ENCODE assay signal across 15 cellular contexts in genomic region chr1:81834921-81835698, GRCh38. TPM values are rescaled to one million over a fixed set of nuclear protein-coding genes. Genes with fewer than 3 reads are reported as not detected.
A peak's percentile ranks its signal among the peaks of the same experiment; 100 is the strongest.
DNase-seq lines count a peak whose midpoint lies in the region; ATAC-seq and TF ChIP-seq lines count a peak whose summit lies in the region.
"Had no signal": no experiment of that assay in that cellular context is flagged by ENCODE, and none has a peak within 500 bp of the region (broad histone marks: within the 10 kb centered on the region; RNA-seq: fewer than 3 reads in every experiment).

No MANE protein-coding gene starts in this region.

- no peak for TF ChIP-seq POLR2A in vagina (IDR thresholded peaks at IDR 0.05)

- peaks cover 4% of the 10 kb centered on the region for H3K36me3 ChIP-seq in ectodermal cell (ENCODE audit: control insufficient read depth, insufficient read depth, low read length)
- no peaks in the 10 kb centered on the region for H3K36me3 ChIP-seq in left lung
- H3K36me3 ChIP-seq in vagina, result no peaks in the 10 kb centered on the region

- H3K4me3 ChIP-seq in ectodermal cell (ENCODE audit: insufficient read depth, low read depth, low read length) (no peak overlapping the region), left lung (no peak overlapping the region), vagina (no peak overlapping the region)
- H3K4me3 ChIP-seq: testis had no signal

- H3K27ac ChIP-seq in ectodermal cell (ENCODE audit: insufficient read depth, low read depth, low read length, poor library complexity, severe bottlenecking), result peak overlapping the region; percentile 47
- no peak overlapping the region for H3K27ac ChIP-seq in left lung
- no peak overlapping the region for H3K27ac ChIP-seq in vagina
- H3K27ac ChIP-seq: RWPE1, testis, WERI-Rb-1 had no signal

- H3K4me1 ChIP-seq in ectodermal cell (ENCODE audit: control insufficient read depth, insufficient read depth, low read length) (peaks cover 31% of the 10 kb centered on the region), left lung (peaks cover 5 to 16% of the 10 kb centered on the region in 2 donors), vagina (peaks cover 34% of the 10 kb centered on the region)
- H3K4me1 ChIP-seq: testis had no signal

- ATAC-seq in Right ventricle myocardium inferior, result peak; percentile 84
- ATAC-seq in left lung, result peak; percentile 80
- no peak for ATAC-seq in GM21390 (IDR thresholded peaks at IDR 0.05; ENCODE audit: unreplicated experiment)

- intact Hi-C loops in Right ventricle myocardium inferior (cut with DNase I), result no loop called here
- intact Hi-C loops in cardiac septum (cut with DNase I), result no loop called here
- intact Hi-C loops in left lung (cut with DNase I), result no loop called here
- intact Hi-C loops in vagina (cut with DNase I), result no loop called here

- H3K9me3 ChIP-seq in ectodermal cell (ENCODE audit: control insufficient read depth, low read length) (no peaks in the 10 kb centered on the region), left lung (no peaks in the 10 kb centered on the region), vagina (no peaks in the 10 kb centered on the region)
- H3K9me3 ChIP-seq: testis had no signal

- no peak for TF ChIP-seq CTCF in left lung (IDR thresholded peaks at IDR 0.05)
- no peak for TF ChIP-seq CTCF in vagina (IDR thresholded peaks at IDR 0.05)

- DNase-seq in Right ventricle myocardium inferior (ENCODE audit: missing footprints) (no peak), cardiac septum (ENCODE audit: low spot score) (no peak), left lung (no peak), mesenteric fat pad (ENCODE audit: low spot score) (no peak), NCI-H1930 (lab: John Stamatoyannopoulos, UW) (no peak), vagina (ENCODE audit: extremely low spot score in 2 of 2) (no peak)
- DNase-seq: central memory CD4-positive, alpha-beta T cell; KG1; naive B cell; stimulated activated CD4-positive, alpha-beta T cell treated with anti-CD3 and anti-CD28 coated beads, Interleukin-4, amount 100 ng/mL, for 24 hours; testis; WERI-Rb-1 had no signal

- H3K27me3 ChIP-seq in ectodermal cell (ENCODE audit: control insufficient read depth, insufficient read depth, low read length, poor library complexity, severe bottlenecking), result no peaks in the 10 kb centered on the region
- no peaks in the 10 kb centered on the region for H3K27me3 ChIP-seq in left lung
- H3K27me3 ChIP-seq in vagina, result no peaks in the 10 kb centered on the region
- H3K27me3 ChIP-seq: testis had no signal

- 76 to 77% methylated on average over 6 of the region's 6 CpGs for WGBS in ectodermal cell, 2 experiments

RNA-seq across cellular contexts. Expression of gene ADGRL2, which starts 34.4 kb away (rescaled TPM):
- total RNA-seq in Right ventricle myocardium inferior (42.2 TPM), cardiac septum (33.3 TPM), left lung (100 to 1,000 TPM in 1 of 2 donors, 10 to 100 TPM in 1; 78.8 to 106 TPM), mesenteric fat pad (37.1 TPM), vagina (68.0 TPM)
- 259 TPM for polyA plus RNA-seq in ectodermal cell (2013, experiment 1 of 4)
- polyA plus RNA-seq in ectodermal cell (2013, experiment 2 of 4), result 264 TPM
- polyA plus RNA-seq in ectodermal cell (2013, experiment 3 of 4), result 214 TPM
- 240 TPM for polyA plus RNA-seq in ectodermal cell (2013, experiment 4 of 4)
